ENCODE assay signal across 22 cellular contexts in genomic region chr11:2409026-2409553, GRCh38. TPM values are rescaled to one million over a fixed set of nuclear protein-coding genes. Genes with fewer than 3 reads are reported as not detected.
"Had no signal": no experiment of that assay in that cellular context is flagged by ENCODE, and none has a peak within 500 bp of the region (broad histone marks: within the 10 kb centered on the region; RNA-seq: fewer than 3 reads in every experiment).

No MANE protein-coding gene starts in this region.

- H3K27me3 Mint-ChIP-seq: activated B cell treated with CpG ODN at 0.5 μM for 24 hours; activated CD8-positive, alpha-beta T cell treated with anti-CD3 and anti-CD28 coated beads for 36 hours; stimulated activated naive CD8-positive, alpha-beta T cell treated with anti-CD3 and anti-CD28 coated beads, Interleukin-15, Interleukin-2, amounts not matched to agents 100 ng/mL and 50 ng/mL, for 24 hours had no signal

- H3K9me3 Mint-ChIP-seq: activated B cell treated with CpG ODN at 0.5 μM for 24 hours; activated CD8-positive, alpha-beta T cell treated with anti-CD3 and anti-CD28 coated beads for 36 hours; activated naive CD4-positive, alpha-beta T cell treated with anti-CD3 and anti-CD28 coated beads, Interleukin-2, amount 50 U/mL, for 72 hours; activated T-cell treated with anti-CD3 and anti-CD28 coated beads, Interleukin-2, amount 50 U/mL, for 4 hours; memory B cell; stimulated activated naive CD8-positive, alpha-beta T cell treated with anti-CD3 and anti-CD28 coated beads, Interleukin-15, Interleukin-2, amounts not matched to agents 100 ng/mL and 50 ng/mL, for 24 hours had no signal

- H3K27ac Mint-ChIP-seq: activated B cell treated with CpG ODN at 0.5 μM for 24 hours; activated CD8-positive, alpha-beta T cell treated with anti-CD3 and anti-CD28 coated beads for 36 hours; activated naive CD4-positive, alpha-beta T cell treated with anti-CD3 and anti-CD28 coated beads, Interleukin-2, amount 50 U/mL, for 72 hours; memory B cell; stimulated activated naive CD8-positive, alpha-beta T cell treated with anti-CD3 and anti-CD28 coated beads, Interleukin-15, Interleukin-2, amounts not matched to agents 100 ng/mL and 50 ng/mL, for 24 hours had no signal

- H3K4me3 Mint-ChIP-seq: activated B cell treated with CpG ODN at 0.5 μM for 24 hours; activated CD8-positive, alpha-beta T cell treated with anti-CD3 and anti-CD28 coated beads for 36 hours; activated T-cell treated with anti-CD3 and anti-CD28 coated beads, Interleukin-2, amount 50 U/mL, for 4 hours; memory B cell; stimulated activated naive CD8-positive, alpha-beta T cell treated with anti-CD3 and anti-CD28 coated beads, Interleukin-15, Interleukin-2, amounts not matched to agents 100 ng/mL and 50 ng/mL, for 24 hours had no signal

- H3K27ac ChIP-seq: colonic mucosa, esophagus muscularis mucosa, neutrophil, right atrium auricular region, skin epidermis, suprapubic skin, upper lobe of left lung had no signal

- H3K9me3 ChIP-seq: colonic mucosa, esophagus muscularis mucosa, neutrophil, right atrium auricular region, suprapubic skin, upper lobe of left lung had no signal

- H3K36me3 Mint-ChIP-seq: activated naive CD4-positive, alpha-beta T cell treated with anti-CD3 and anti-CD28 coated beads, Interleukin-2, amount 50 U/mL, for 72 hours had no signal

- DNase-seq: activated B cell treated with CpG ODN at 0.5 μM for 24 hours; activated CD4-positive, alpha-beta T cell treated with anti-CD3 and anti-CD28 coated beads for 48 hours; activated CD8-positive, alpha-beta T cell treated with anti-CD3 and anti-CD28 coated beads for 36 hours; activated effector memory CD4-positive, alpha-beta T cell treated with anti-CD3 and anti-CD28 coated beads, Interleukin-2, amount 50 U/mL, for 16 hours; activated T-cell treated with anti-CD3 and anti-CD28 coated beads, Interleukin-2, amount 50 U/mL, for 4 hours; caudate nucleus; colonic mucosa; hypothalamus; left ventricle myocardium superior; stimulated activated CD4-positive, alpha-beta T cell treated with anti-CD3 and anti-CD28 coated beads, Interleukin-15, amount 100 ng/mL, for 24 hours; stimulated activated CD4-positive, alpha-beta T cell treated with anti-CD3 and anti-CD28 coated beads, Interleukin-4, amount 100 ng/mL, for 4 hours had no signal

- H3K27me3 ChIP-seq: colonic mucosa, neutrophil, right atrium auricular region had no signal

- H3K4me3 ChIP-seq: colonic mucosa, esophagus muscularis mucosa, right atrium auricular region, skin epidermis, suprapubic skin, upper lobe of left lung had no signal

- H3K36me3 ChIP-seq: colonic mucosa had no signal

- H3K4me1 Mint-ChIP-seq: activated B cell treated with CpG ODN at 0.5 μM for 24 hours, memory B cell had no signal

- H3K4me1 ChIP-seq: colonic mucosa, esophagus muscularis mucosa, right atrium auricular region, upper lobe of left lung had no signal

RNA-seq across cellular contexts. Expression of gene TRPM5, which starts 35.2 kb away (rescaled TPM):
- total RNA-seq: activated B cell treated with CpG ODN at 0.5 μM for 24 hours; activated CD8-positive, alpha-beta T cell treated with anti-CD3 and anti-CD28 coated beads for 36 hours; activated naive CD4-positive, alpha-beta T cell treated with anti-CD3 and anti-CD28 coated beads, Interleukin-2, amount 50 U/mL, for 72 hours; activated T-cell treated with anti-CD3 and anti-CD28 coated beads, Interleukin-2, amount 50 U/mL, for 4 hours; esophagus muscularis mucosa; kidney epithelial cell; left ventricle myocardium superior; right atrium auricular region; T-helper 2 cell treated with Interferon-gamma antibody and Interleukin-4, amounts not matched to agents 100 ng/mL and 5 ng/mL, for 36 hours; upper lobe of left lung had no signal
